Comparison of ENCODE assay signal across 12 cellular contexts in the genomic region with DNA sequence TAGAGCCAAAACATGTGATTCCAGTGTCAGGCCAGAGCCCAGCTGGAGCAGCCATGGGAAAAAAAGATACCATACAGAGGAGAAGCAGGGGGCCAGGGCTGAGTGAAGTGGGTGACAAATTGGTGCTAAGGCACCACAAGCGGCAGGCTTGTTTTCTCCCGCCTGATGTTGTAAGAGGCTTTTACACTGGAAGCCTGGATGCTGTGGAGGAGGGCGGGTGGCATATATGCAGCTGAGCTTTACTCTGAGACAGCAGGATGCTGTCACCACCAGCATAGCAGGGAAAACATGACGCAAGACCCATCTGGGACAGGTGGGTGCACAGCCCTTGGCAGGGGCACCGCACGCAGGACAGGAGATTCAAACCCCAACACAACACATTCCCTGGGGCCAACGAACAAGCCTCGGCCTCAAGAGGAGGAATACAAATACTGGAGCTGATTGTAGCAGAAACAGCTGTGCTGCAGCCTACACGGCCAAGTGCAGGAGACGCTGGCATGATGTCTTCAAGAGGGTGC.
DNase-seq lines count a peak whose midpoint lies in the region; ATAC-seq and TF ChIP-seq lines count a peak whose summit lies in the region.
"Had no signal": no experiment of that assay in that cellular context is flagged by ENCODE, and none has a peak within 500 bp of the region (broad histone marks: within the 10 kb centered on the region; RNA-seq: fewer than 3 reads in every experiment).

No MANE protein-coding gene starts in this region.

- no peaks in the 10 kb centered on the region for H3K4me1 ChIP-seq in left lung

- H3K4me3 ChIP-seq in astrocyte of the spinal cord (ENCODE audit: low read depth, low read length) (no peak overlapping the region), left lung (no peak overlapping the region)

- in situ Hi-C loops in astrocyte of the spinal cord (cut with HindIII; ENCODE audit: low sequenced_read_pairs), result no loop called here

- H3K36me3 ChIP-seq in left lung, result no peaks in the 10 kb centered on the region

- peak; percentile 55 to 83 for DNase-seq in NCI-H524 (lab: John Stamatoyannopoulos, UW)
- no peak for DNase-seq in NCI-H524 treated with DMSO at 0.1 percent for 48 hours (lab: John Stamatoyannopoulos, UW)
- DNase-seq in astrocyte of the spinal cord (ENCODE audit: low read depth, low spot score), result peak; percentile 34
- no peak for DNase-seq in left lung
- DNase-seq in superior temporal gyrus (ENCODE audit: extremely low spot score), result peak; percentile 91
- DNase-seq in A172 (ENCODE audit: low spot score), result no peak
- no peak for DNase-seq in stimulated activated CD4-positive, alpha-beta T cell treated with anti-CD3 and anti-CD28 coated beads, Interleukin-12 subunit alpha, Interleukin-12 subunit beta, amount 100 ng/mL, for 4 hours
- DNase-seq: ACHN; amniotic stem cell; mammary epithelial cell; NK-92 treated with Interleukin-12 subunit alpha and Interleukin-12 subunit beta, amount 100 ng/mL, for 24 hours had no signal

- TF ChIP-seq CTCF in astrocyte of the spinal cord (IDR thresholded peaks at IDR 0.05; ENCODE audit: low read depth, low read length) (no peak), left lung (IDR thresholded peaks at IDR 0.05) (no peak)

- intact Hi-C loops in left lung (cut with DNase I), result no loop called here

- H3K27ac ChIP-seq in left lung, result no peak overlapping the region

- no peaks in the 10 kb centered on the region for H3K9me3 ChIP-seq in left lung

- no peaks in the 10 kb centered on the region for H3K27me3 ChIP-seq in left lung

- ATAC-seq in left lung (peak; percentile 34), HG03095 (IDR thresholded peaks at IDR 0.05; ENCODE audit: unreplicated experiment) (no peak)

Comparison
In these comparisons a context has a peak if more than half of its experiments do, and no peak if none do; other contexts are left out.
1. DNase-seq: peak in NCI-H524 (2 of 2), astrocyte of the spinal cord (single experiment) and superior temporal gyrus (single experiment); none in NCI-H524 treated with DMSO at 0.1 percent for 48 hours (single experiment), left lung (0 of 2), A172 (single experiment) and stimulated activated CD4-positive, alpha-beta T cell treated with anti-CD3 and anti-CD28 coated beads, Interleukin-12 subunit alpha, Interleukin-12 subunit beta, amount 100 ng/mL, for 4 hours (single experiment).